Comparison of ENCODE assay signal across 25 cellular contexts in the genomic region with DNA sequence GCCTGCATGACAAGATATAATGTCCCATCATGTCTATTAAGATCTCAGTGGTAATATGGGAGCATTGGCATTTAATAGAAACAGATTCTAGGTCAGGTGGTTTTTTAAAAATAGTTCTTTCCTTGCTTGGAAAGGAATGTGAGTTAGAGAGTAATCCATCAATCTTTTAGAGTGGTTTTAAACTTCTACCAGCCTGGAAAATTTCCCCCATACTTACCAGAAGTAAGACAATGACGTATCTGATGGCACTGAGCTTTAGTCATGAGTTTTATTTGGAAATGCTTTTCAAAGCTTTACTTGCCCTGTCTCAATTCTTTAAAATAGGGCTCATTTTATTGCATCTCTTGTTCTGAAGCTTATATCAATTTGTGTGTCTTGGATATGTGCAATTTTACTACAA.
DNase-seq lines count a peak whose midpoint lies in the region; ATAC-seq and TF ChIP-seq lines count a peak whose summit lies in the region.
"Had no signal": no experiment of that assay in that cellular context is flagged by ENCODE, and none has a peak within 500 bp of the region (broad histone marks: within the 10 kb centered on the region; RNA-seq: fewer than 3 reads in every experiment).

No MANE protein-coding gene starts in this region.

- no peak overlapping the region for H3K4me3 Mint-ChIP-seq in activated naive CD4-positive, alpha-beta T cell treated with anti-CD3 and anti-CD28 coated beads, Interleukin-2, amount 10 ng/mL, durations not matched to agents 7 days and 5 days
- H3K4me3 Mint-ChIP-seq: CD8-positive, alpha-beta T cell; GM23338 had no signal

- TF ChIP-seq POLR2A in transverse colon (IDR thresholded peaks at IDR 0.05): no peak

- H3K4me3 ChIP-seq in SK-N-SH (ENCODE audit: low read depth in 2 of 2, low read length in 1 of 2) (no peak overlapping the region), muscle layer of colon (ENCODE audit: low read depth in 1 of 2, low read length in 2 of 2) (no peak overlapping the region), rectal smooth muscle tissue (ENCODE audit: low read length) (no peak overlapping the region), transverse colon (no peak overlapping the region)
- H3K4me3 ChIP-seq: GM23338 had no signal

- POLR2A ChIA-PET in SK-N-SH (lab: Yijun Ruan, JAX): no interaction called here

- no peaks in the 10 kb centered on the region for H3K9me3 Mint-ChIP-seq in activated naive CD4-positive, alpha-beta T cell treated with anti-CD3 and anti-CD28 coated beads, Interleukin-2, amount 10 ng/mL, durations not matched to agents 7 days and 5 days
- H3K9me3 Mint-ChIP-seq: CD8-positive, alpha-beta T cell; GM23338 had no signal

- H3K27me3 ChIP-seq in SK-N-SH (ENCODE audit: insufficient read depth) (no peaks in the 10 kb centered on the region), muscle layer of colon (ENCODE audit: control insufficient read depth in 1 of 2, insufficient read depth in 2 of 2, low read length in 2 of 2) (no peaks in the 10 kb centered on the region), rectal smooth muscle tissue (ENCODE audit: control insufficient read depth, insufficient read depth, low read length) (no peaks in the 10 kb centered on the region), transverse colon (no peaks in the 10 kb centered on the region)

- TF ChIP-seq CTCF in SK-N-SH (IDR thresholded peaks at IDR 0.05) (no peak), transverse colon (IDR thresholded peaks at IDR 0.05) (no peak)

- H3K9me3 ChIP-seq in SK-N-SH: no peaks in the 10 kb centered on the region
- H3K9me3 ChIP-seq in muscle layer of colon (ENCODE audit: low read length): no peaks in the 10 kb centered on the region
- H3K9me3 ChIP-seq in transverse colon: no peaks in the 10 kb centered on the region

- no peak for TF ChIP-seq RAD21 in SK-N-SH (IDR thresholded peaks at IDR 0.05; ENCODE audit: low read length)

- H3K36me3 Mint-ChIP-seq in activated naive CD4-positive, alpha-beta T cell treated with anti-CD3 and anti-CD28 coated beads, Interleukin-2, amount 10 ng/mL, durations not matched to agents 7 days and 5 days: no peaks in the 10 kb centered on the region
- H3K36me3 Mint-ChIP-seq: CD8-positive, alpha-beta T cell had no signal

- TF ChIP-seq EP300 in SK-N-SH (IDR thresholded peaks at IDR 0.05; ENCODE audit: borderline replicate concordance in 1 of 2, low read depth in 1 of 2, low read length in 1 of 2) (no peak), transverse colon (IDR thresholded peaks at IDR 0.05; ENCODE audit: low read depth) (peak; percentile 54)

- no peaks in the 10 kb centered on the region for H3K4me1 Mint-ChIP-seq in activated naive CD4-positive, alpha-beta T cell treated with anti-CD3 and anti-CD28 coated beads, Interleukin-2, amount 10 ng/mL, durations not matched to agents 7 days and 5 days

- H3K27ac ChIP-seq in SK-N-SH (ENCODE audit: low read depth in 2 of 2, low read length in 1 of 2): no peak overlapping the region
- H3K27ac ChIP-seq in muscle layer of colon (ENCODE audit: low read depth, low read length): peak overlapping the region; percentile 82
- H3K27ac ChIP-seq in rectal smooth muscle tissue (ENCODE audit: low read depth, low read length): peak overlapping the region; percentile 88
- H3K27ac ChIP-seq in transverse colon: peak overlapping the region; percentile 53 to 80 (median 62)
- H3K27ac ChIP-seq: 22Rv1, RWPE1 had no signal

- DNase-seq in SK-N-SH: no peak
- DNase-seq in transverse colon: no peak
- DNase-seq in DMS 273 (lab: John Stamatoyannopoulos, UW; ENCODE audit: unreplicated experiment): no peak
- DNase-seq in islet precursor cell: no peak
- DNase-seq in activated naive CD4-positive, alpha-beta T cell treated with anti-CD3 and anti-CD28 coated beads, Interleukin-2, amount 10 ng/mL, durations not matched to agents 7 days and 5 days: no peak
- DNase-seq: AML-193; C1 segment of cervical spinal cord; CD8-positive, alpha-beta T cell; DMS153; HCEC 1CT; KBM-7; MM.1S; NCI-H1092 treated with DMSO at 0.1 percent for 48 hours; NCI-H1436 treated with DMSO at 0.1 percent for 48 hours; NCI-H1930; NCI-H2227 treated with DMSO at 0.1 percent for 48 hours; NCI-H510A; NCI-H774; NK-92 treated with Interleukin-12 subunit alpha and Interleukin-12 subunit beta, amount 100 ng/mL, for 24 hours had no signal

- H3K9ac ChIP-seq in SK-N-SH (no peak overlapping the region), muscle layer of colon (ENCODE audit: low read length) (no peak overlapping the region), rectal smooth muscle tissue (ENCODE audit: low read length) (no peak overlapping the region)

- WGBS in SK-N-SH (ENCODE audit: low lambda C conversion rate): 10% methylated on average over 1 of the region's 1 CpG
- 44 to 50% methylated on average over 1 of the region's 1 CpG for WGBS in transverse colon (ENCODE audit: low coverage in 1 of 2), 2 donors

- no peak overlapping the region for H3K27ac Mint-ChIP-seq in activated naive CD4-positive, alpha-beta T cell treated with anti-CD3 and anti-CD28 coated beads, Interleukin-2, amount 10 ng/mL, durations not matched to agents 7 days and 5 days
- H3K27ac Mint-ChIP-seq: CD8-positive, alpha-beta T cell; GM23338 had no signal

- intact Hi-C loops in transverse colon (cut with DNase I; ENCODE audit: low total_unique reads): no loop called here

- H3K27me3 Mint-ChIP-seq in activated naive CD4-positive, alpha-beta T cell treated with anti-CD3 and anti-CD28 coated beads, Interleukin-2, amount 10 ng/mL, durations not matched to agents 7 days and 5 days: peaks cover 4% of the 10 kb centered on the region

- no peaks in the 10 kb centered on the region for H3K9me2 ChIP-seq in SK-N-SH

- H3K36me3 ChIP-seq in SK-N-SH (replicated peaks in 1 of 2; ENCODE audit: control insufficient read depth in 1 of 2, insufficient read depth in 2 of 2, low read length in 1 of 2) (no peaks in the 10 kb centered on the region), muscle layer of colon (ENCODE audit: insufficient read depth, low read length) (no peaks in the 10 kb centered on the region), rectal smooth muscle tissue (ENCODE audit: control insufficient read depth, insufficient read depth, low read length) (no peaks in the 10 kb centered on the region), transverse colon (no peaks in the 10 kb centered on the region)

- H3K4me2 ChIP-seq in SK-N-SH: no peak overlapping the region
- H3K4me2 ChIP-seq: GM23338 had no signal

- H3K4me1 ChIP-seq in SK-N-SH (ENCODE audit: control insufficient read depth in 1 of 2, insufficient read depth in 2 of 2, low read depth in 1 of 2, low read length in 1 of 2) (no peaks in the 10 kb centered on the region), muscle layer of colon (ENCODE audit: insufficient read depth, low read length) (peaks cover 33% of the 10 kb centered on the region), rectal smooth muscle tissue (ENCODE audit: control insufficient read depth, insufficient read depth, low read length) (peaks cover 35% of the 10 kb centered on the region), transverse colon (peaks cover 0 to 4% (median 1%) of the 10 kb centered on the region in 4 donors)

- CTCF ChIA-PET in SK-N-SH (lab: Yijun Ruan, JAX): interaction anchor here (1.1 kb wide), 1 partner anchor 11 kb away, joined by 3 read pairs; no protein-coding TSS in a partner anchor
- CTCF ChIA-PET in activated naive CD4-positive, alpha-beta T cell treated with anti-CD3 and anti-CD28 coated beads, Interleukin-2, amount 10 ng/mL, durations not matched to agents 7 days and 5 days (lab: Charles Lee): no interaction called here

- no peak overlapping the region for H2AFZ ChIP-seq in SK-N-SH (ENCODE audit: low read depth)
- H2AFZ ChIP-seq: GM23338 had no signal

- no peaks in the 10 kb centered on the region for H3F3A ChIP-seq in SK-N-SH (replicated peaks; ENCODE audit: insufficient read depth)

- in situ Hi-C loops in transverse colon (cut with MboI; ENCODE audit: low pct_ligation_motif_present in 1 of 4, low pct_unique_long_range_greater_than_20kb in 1 of 4, low sequenced_read_pairs in 3 of 4): no loop called here

- no peaks in the 10 kb centered on the region for H3K79me2 ChIP-seq in SK-N-SH (ENCODE audit: insufficient read depth)

- no peak for ATAC-seq in SK-N-SH treated with all-trans-retinoic acid at 6 μM for 48 hours
- ATAC-seq: CD8-positive, alpha-beta T cell; GM23338 had no signal

- H4K20me1 ChIP-seq in SK-N-SH (ENCODE audit: insufficient read depth): no peaks in the 10 kb centered on the region

TF ChIP-seq in SK-N-SH treated with all-trans-retinoic acid at 6 μM for 48 hours, 23 proteins besides CTCF, POLR2A, EP300 and RAD21:
- TF ChIP-seq ISL1 (CRISPR knock-in tag; IDR thresholded peaks at IDR 0.05) (peak; percentile 36), ZFP30 (CRISPR knock-in tag; IDR thresholded peaks at IDR 0.05) (no peak)

TF ChIP-seq in SK-N-SH, 30 proteins besides CTCF, POLR2A, EP300 and RAD21 (continues in another document):
- TF ChIP-seq JUND (IDR thresholded peaks at IDR 0.05): no peak
- TF ChIP-seq YY1 (IDR thresholded peaks at IDR 0.05; ENCODE audit: low read depth): no peak
- TF ChIP-seq EZH2phosphoT487 (IDR thresholded peaks at IDR 0.05; ENCODE audit: borderline replicate concordance, low read depth): no peak
- TF ChIP-seq NRF1 (IDR thresholded peaks at IDR 0.05; ENCODE audit: low read depth, low read length): no peak
- TF ChIP-seq GABPA (IDR thresholded peaks at IDR 0.05; ENCODE audit: low read depth): no peak
- TF ChIP-seq, protein P1, sequence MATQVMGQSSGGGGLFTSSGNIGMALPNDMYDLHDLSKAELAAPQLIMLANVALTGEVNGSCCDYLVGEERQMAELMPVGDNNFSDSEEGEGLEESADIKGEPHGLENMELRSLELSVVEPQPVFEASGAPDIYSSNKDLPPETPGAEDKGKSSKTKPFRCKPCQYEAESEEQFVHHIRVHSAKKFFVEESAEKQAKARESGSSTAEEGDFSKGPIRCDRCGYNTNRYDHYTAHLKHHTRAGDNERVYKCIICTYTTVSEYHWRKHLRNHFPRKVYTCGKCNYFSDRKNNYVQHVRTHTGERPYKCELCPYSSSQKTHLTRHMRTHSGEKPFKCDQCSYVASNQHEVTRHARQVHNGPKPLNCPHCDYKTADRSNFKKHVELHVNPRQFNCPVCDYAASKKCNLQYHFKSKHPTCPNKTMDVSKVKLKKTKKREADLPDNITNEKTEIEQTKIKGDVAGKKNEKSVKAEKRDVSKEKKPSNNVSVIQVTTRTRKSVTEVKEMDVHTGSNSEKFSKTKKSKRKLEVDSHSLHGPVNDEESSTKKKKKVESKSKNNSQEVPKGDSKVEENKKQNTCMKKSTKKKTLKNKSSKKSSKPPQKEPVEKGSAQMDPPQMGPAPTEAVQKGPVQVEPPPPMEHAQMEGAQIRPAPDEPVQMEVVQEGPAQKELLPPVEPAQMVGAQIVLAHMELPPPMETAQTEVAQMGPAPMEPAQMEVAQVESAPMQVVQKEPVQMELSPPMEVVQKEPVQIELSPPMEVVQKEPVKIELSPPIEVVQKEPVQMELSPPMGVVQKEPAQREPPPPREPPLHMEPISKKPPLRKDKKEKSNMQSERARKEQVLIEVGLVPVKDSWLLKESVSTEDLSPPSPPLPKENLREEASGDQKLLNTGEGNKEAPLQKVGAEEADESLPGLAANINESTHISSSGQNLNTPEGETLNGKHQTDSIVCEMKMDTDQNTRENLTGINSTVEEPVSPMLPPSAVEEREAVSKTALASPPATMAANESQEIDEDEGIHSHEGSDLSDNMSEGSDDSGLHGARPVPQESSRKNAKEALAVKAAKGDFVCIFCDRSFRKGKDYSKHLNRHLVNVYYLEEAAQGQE (IDR thresholded peaks at IDR 0.05; ENCODE audit: low read depth, low read length): no peak

Comparison
In these comparisons a context has a peak if more than half of its experiments do, and no peak if none do; other contexts are left out.
1. H3K27ac ChIP-seq: peak in muscle layer of colon (single experiment), rectal smooth muscle tissue (single experiment) and transverse colon (4 of 4); none in SK-N-SH (0 of 2).